ENCODE assay signal across 1 cellular context in genomic region chr9:133659566-133659965, GRCh38.
TF ChIP-seq lines count a peak whose summit lies in the region.

No MANE protein-coding gene starts in this region.

TF ChIP-seq in IMR-90, 13 proteins besides CTCF, POLR2A, EP300 and RAD21:
- TF ChIP-seq, protein P1, sequence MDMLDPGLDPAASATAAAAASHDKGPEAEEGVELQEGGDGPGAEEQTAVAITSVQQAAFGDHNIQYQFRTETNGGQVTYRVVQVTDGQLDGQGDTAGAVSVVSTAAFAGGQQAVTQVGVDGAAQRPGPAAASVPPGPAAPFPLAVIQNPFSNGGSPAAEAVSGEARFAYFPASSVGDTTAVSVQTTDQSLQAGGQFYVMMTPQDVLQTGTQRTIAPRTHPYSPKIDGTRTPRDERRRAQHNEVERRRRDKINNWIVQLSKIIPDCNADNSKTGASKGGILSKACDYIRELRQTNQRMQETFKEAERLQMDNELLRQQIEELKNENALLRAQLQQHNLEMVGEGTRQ (IDR thresholded peaks at IDR 0.05; ENCODE audit: low read depth, low read length) = no peak
- TF ChIP-seq CEBPB (IDR thresholded peaks at IDR 0.05; ENCODE audit: low read depth, low read length) (no peak), MAFK (IDR thresholded peaks at IDR 0.05; ENCODE audit: low read depth, low read length) (no peak), BHLHE40 (IDR thresholded peaks at IDR 0.05; ENCODE audit: low read depth, low read length) (no peak), FOS (IDR thresholded peaks at IDR 0.05; ENCODE audit: low read depth, low read length) (no peak), MXI1 (IDR thresholded peaks at IDR 0.05; ENCODE audit: borderline replicate concordance, low read depth, low read length) (no peak), CHD1 (IDR thresholded peaks at IDR 0.05; ENCODE audit: low read depth, low read length) (no peak), NFE2L2 (IDR thresholded peaks at IDR 0.05; ENCODE audit: low read depth, low read length) (no peak), SMC3 (IDR thresholded peaks at IDR 0.05; ENCODE audit: low read depth, low read length) (no peak), RFX5 (IDR thresholded peaks at IDR 0.05; ENCODE audit: low read depth, low read length) (no peak), RCOR1 (IDR thresholded peaks at IDR 0.05; ENCODE audit: insufficient replicate concordance, low read length) (no peak), MAZ (IDR thresholded peaks at IDR 0.05; ENCODE audit: borderline replicate concordance, low read depth, low read length) (no peak), ELK1 (IDR thresholded peaks at IDR 0.05; ENCODE audit: borderline replicate concordance, low read depth, low read length) (no peak)
